Comparison of ENCODE assay signal across 8 cellular contexts in the genomic region with DNA sequence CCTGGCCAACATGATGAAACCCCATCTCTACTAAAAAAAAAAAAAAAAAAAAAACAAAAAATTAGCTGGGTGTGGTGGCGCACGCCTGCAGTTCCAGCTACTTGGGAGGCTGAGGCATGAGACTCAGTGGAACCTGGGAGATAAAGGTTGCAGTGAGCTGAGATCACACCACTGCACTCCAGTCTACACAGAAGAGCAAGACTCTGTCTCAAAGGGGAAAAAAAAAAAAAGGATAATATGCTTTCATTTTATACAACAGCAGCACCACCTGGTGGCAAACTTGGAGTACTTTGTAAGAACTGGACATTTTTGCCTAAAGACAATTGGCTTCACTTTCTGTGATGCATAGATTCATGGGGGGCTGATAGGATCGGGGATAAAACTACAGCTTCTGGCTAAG. TPM values are rescaled to one million over a fixed set of nuclear protein-coding genes. Genes with fewer than 3 reads are reported as not detected.
DNase-seq lines count a peak whose midpoint lies in the region; ATAC-seq, FAIRE-seq and TF ChIP-seq lines count a peak whose summit lies in the region.

No MANE protein-coding gene starts in this region.

- CTCF ChIA-PET in activated CD4-positive, alpha-beta memory T cell treated with anti-CD3 and anti-CD28 coated beads for 36 hours (lab: Charles Lee), result interaction anchor here (0.6 to 6.2 kb wide), 32 partner anchors 10 to 1232 kb away, joined by 3 to 91 read pairs (median 4); partner anchors contain the start of genes CHTF8, HAS3, UTP4 and ZFP90

- no peak for ATAC-seq in HG02798 (IDR thresholded peaks at IDR 0.05; ENCODE audit: poor library complexity, unreplicated experiment)

- H3K9me3 Mint-ChIP-seq in activated CD4-positive, alpha-beta memory T cell treated with anti-CD3 and anti-CD28 coated beads for 36 hours, result no peaks in the 10 kb centered on the region
- H3K9me3 Mint-ChIP-seq in nephron (no peaks in the 10 kb centered on the region), type B pancreatic cell (peaks cover 4% of the 10 kb centered on the region)

- H3K27ac Mint-ChIP-seq in activated CD4-positive, alpha-beta memory T cell treated with anti-CD3 and anti-CD28 coated beads for 36 hours, result no peak overlapping the region
- H3K27ac Mint-ChIP-seq in nephron (peak overlapping the region in 1 of 3 experiments; percentile 53), type B pancreatic cell (no peak overlapping the region)

- intact Hi-C loops in activated CD4-positive, alpha-beta memory T cell treated with anti-CD3 and anti-CD28 coated beads for 36 hours (cut with micrococcal nuclease), result loop anchor here (1.0 to 10.0 kb wide), 2 partner anchors 277 to 419 kb away; no protein-coding TSS in a partner anchor

- no peak overlapping the region for H3K4me3 ChIP-seq in AG10803 (ENCODE audit: low read length)

- H3K36me3 Mint-ChIP-seq in activated CD4-positive, alpha-beta memory T cell treated with anti-CD3 and anti-CD28 coated beads for 36 hours, result peaks cover 28% of the 10 kb centered on the region
- H3K36me3 Mint-ChIP-seq in nephron (ENCODE audit: low read depth) (peaks cover 38% of the 10 kb centered on the region), type B pancreatic cell (peaks cover 4% of the 10 kb centered on the region)

- POLR2A ChIA-PET in activated CD4-positive, alpha-beta memory T cell treated with anti-CD3 and anti-CD28 coated beads for 36 hours (lab: Charles Lee), result no interaction called here

- TF ChIP-seq CTCF in AG10803 (conservative IDR thresholded peaks at IDR 0.05; ENCODE audit: low read length) (peak; percentile 74), nephron (IDR thresholded peaks at IDR 0.05; ENCODE audit: unreplicated experiment in 3 of 3) (peak; percentile 62 to 69 (median 67)), type B pancreatic cell (conservative IDR thresholded peaks at IDR 0.05) (peak; percentile 87)

- no peak for TF ChIP-seq POLR2A in H54 (IDR thresholded peaks at IDR 0.05; ENCODE audit: low read depth, low read length)

- H3K4me1 Mint-ChIP-seq in activated CD4-positive, alpha-beta memory T cell treated with anti-CD3 and anti-CD28 coated beads for 36 hours (ENCODE audit: low read depth), result peaks cover 26% of the 10 kb centered on the region
- H3K4me1 Mint-ChIP-seq in nephron (peaks cover 5% of the 10 kb centered on the region), type B pancreatic cell (ENCODE audit: unreplicated experiment) (peaks cover 4% of the 10 kb centered on the region)

- FAIRE-seq in H54 (lab: Jason Lieb, UNC), result peak; percentile 75

- H3K27me3 Mint-ChIP-seq in activated CD4-positive, alpha-beta memory T cell treated with anti-CD3 and anti-CD28 coated beads for 36 hours, result no peaks in the 10 kb centered on the region
- no peaks in the 10 kb centered on the region for H3K27me3 Mint-ChIP-seq in nephron (ENCODE audit: low read depth)
- H3K27me3 Mint-ChIP-seq in type B pancreatic cell, result no peaks in the 10 kb centered on the region

- no peak overlapping the region for H3K4me3 Mint-ChIP-seq in activated CD4-positive, alpha-beta memory T cell treated with anti-CD3 and anti-CD28 coated beads for 36 hours
- H3K4me3 Mint-ChIP-seq in nephron, result no peak overlapping the region
- H3K4me3 Mint-ChIP-seq in type B pancreatic cell, result no peak overlapping the region

- DNase-seq in AG10803 (ENCODE audit: low read depth) (peak; percentile 72), H54 (ENCODE audit: insufficient read length, low spot score) (peak; percentile 47), NCI-H748 treated with DMSO at 0.1 percent for 48 hours (lab: John Stamatoyannopoulos, UW) (peak; percentile 30), epidermal melanocyte (ENCODE audit: insufficient read length, low spot score) (peak; percentile 50), type B pancreatic cell (ENCODE audit: extremely low spot score, unreplicated experiment) (no peak)
- peak; percentile 57 for DNase-seq in activated CD4-positive, alpha-beta memory T cell treated with anti-CD3 and anti-CD28 coated beads for 36 hours

RNA-seq across cellular contexts. Expression of gene CHTF8, which starts 8.5 kb away (rescaled TPM):
- total RNA-seq in activated CD4-positive, alpha-beta memory T cell treated with anti-CD3 and anti-CD28 coated beads for 36 hours, result 100 to 1,000 TPM; 120 to 132 TPM
- 101 and 131 TPM in 2 replicates for total RNA-seq in type B pancreatic cell (ENCODE audit: low replicate concordance)

RNA-seq across cellular contexts. Expression of gene UTP4, which starts 8.6 kb away (rescaled TPM):
- 100 to 1,000 TPM; 104 to 106 TPM for total RNA-seq in activated CD4-positive, alpha-beta memory T cell treated with anti-CD3 and anti-CD28 coated beads for 36 hours
- total RNA-seq in type B pancreatic cell (ENCODE audit: low replicate concordance), result 42.5 and 51.9 TPM in 2 replicates

RNA-seq across cellular contexts. Expression of gene HAS3, which starts 18.4 kb away (rescaled TPM):
- total RNA-seq in activated CD4-positive, alpha-beta memory T cell treated with anti-CD3 and anti-CD28 coated beads for 36 hours, result under 1 TPM; 0.10 to 0.21 TPM
- 1.5 and 3.7 TPM in 2 replicates for total RNA-seq in type B pancreatic cell (ENCODE audit: low replicate concordance)
